17 cellular contexts compared by ENCODE assay signal in genomic region chrX:49589769-49590478, GRCh38. TPM values are rescaled to one million over a fixed set of nuclear protein-coding genes. Genes with fewer than 3 reads are reported as not detected.
DNase-seq lines count a peak whose midpoint lies in the region; ATAC-seq, FAIRE-seq and TF ChIP-seq lines count a peak whose summit lies in the region.
"Not testable (repeated sequence)": the region's sequence is repeated elsewhere in the genome, so short reads cannot be mapped to it uniquely, and the experiment has no call there.
"Had no signal": no experiment of that assay in that cellular context is flagged by ENCODE, and none has a peak within 500 bp of the region (broad histone marks: within the 10 kb centered on the region; RNA-seq: fewer than 3 reads in every experiment).

No MANE protein-coding gene starts in this region.

- H3K4me1 ChIP-seq in A549; right cardiac atrium (ENCODE audit: control insufficient read depth, insufficient read depth, low read length): not testable (repeated sequence)

- POLR2A ChIA-PET in A549 (lab: Yijun Ruan, JAX): not testable (repeated sequence)

- not testable (repeated sequence) for ATAC-seq in A549; right cardiac atrium; stimulated activated naive B cell treated with anti-CD40 and anti-IgM and Interleukin-4, amounts not matched to agents 10 μg/mL and 1 μg/mL and 100 μg/mL, for 72 hours (replicated peaks)

- H3K27ac Mint-ChIP-seq in mesothelial cell of epicardium; stimulated activated naive B cell treated with anti-CD40 and anti-IgM and Interleukin-4, amounts not matched to agents 10 μg/mL and 1 μg/mL and 100 μg/mL, for 72 hours: not testable (repeated sequence)

- CTCF ChIA-PET in A549 (lab: Yijun Ruan, JAX): not testable (repeated sequence)

- not testable (repeated sequence) for DNase-seq in A549 (ENCODE audit: low read depth in 1 of 2, low spot score in 1 of 2)
- DNase-seq in T-helper 22 cell (ENCODE audit: low read depth): peak; percentile 7
- DNase-seq in activated gamma-delta T cell treated with Interleukin-2 at 50 U/mL for 16 hours: peak; percentile 4
- peak; percentile 15 for DNase-seq in effector CD4-positive, alpha-beta T cell
- peak; percentile 23 to 79 (median 28) for DNase-seq in right cardiac atrium
- DNase-seq in mesothelial cell of epicardium (ENCODE audit: low spot score in 2 of 2, unreplicated experiment in 2 of 2): peak; percentile 50 to 55
- DNase-seq in posterior vena cava (ENCODE audit: low spot score): peak; percentile 87
- peak; percentile 5 for DNase-seq in stimulated activated naive B cell treated with anti-CD40 and anti-IgM and Interleukin-4, amounts not matched to agents 10 μg/mL and 1 μg/mL and 100 μg/mL, for 72 hours

- not testable (repeated sequence) for H3K9me3 Mint-ChIP-seq in mesothelial cell of epicardium; stimulated activated naive B cell treated with anti-CD40 and anti-IgM and Interleukin-4, amounts not matched to agents 10 μg/mL and 1 μg/mL and 100 μg/mL, for 72 hours

- not testable (repeated sequence) for H3K4me3 ChIP-seq in A549; right cardiac atrium (ENCODE audit: low read length)

- H3K4me2 ChIP-seq in A549: not testable (repeated sequence)

- peak; percentile 65 for FAIRE-seq in A549 (lab: Jason Lieb, UNC)

- not testable (repeated sequence) for H3K9me3 ChIP-seq in A549; right cardiac atrium (ENCODE audit: control insufficient read depth, low read length)

- H3K4me3 Mint-ChIP-seq in mesothelial cell of epicardium; stimulated activated naive B cell treated with anti-CD40 and anti-IgM and Interleukin-4, amounts not matched to agents 10 μg/mL and 1 μg/mL and 100 μg/mL, for 72 hours: not testable (repeated sequence)

- H3K4me1 Mint-ChIP-seq in mesothelial cell of epicardium; stimulated activated naive B cell treated with anti-CD40 and anti-IgM and Interleukin-4, amounts not matched to agents 10 μg/mL and 1 μg/mL and 100 μg/mL, for 72 hours: not testable (repeated sequence)

- H3K36me3 Mint-ChIP-seq in mesothelial cell of epicardium; stimulated activated naive B cell treated with anti-CD40 and anti-IgM and Interleukin-4, amounts not matched to agents 10 μg/mL and 1 μg/mL and 100 μg/mL, for 72 hours: not testable (repeated sequence)

- intact Hi-C loops in right cardiac atrium (cut with DNase I); posterior vena cava (cut with DNase I): not testable (repeated sequence)

- not testable (repeated sequence) for TF ChIP-seq EP300 in A549 (IDR thresholded peaks at IDR 0.05)

- TF ChIP-seq POLR2A in A549 (IDR thresholded peaks at IDR 0.05; ENCODE audit: low read length): not testable (repeated sequence)

- H3K27me3 Mint-ChIP-seq in mesothelial cell of epicardium (ENCODE audit: low read depth); stimulated activated naive B cell treated with anti-CD40 and anti-IgM and Interleukin-4, amounts not matched to agents 10 μg/mL and 1 μg/mL and 100 μg/mL, for 72 hours: not testable (repeated sequence)

- not testable (repeated sequence) for H3K27ac ChIP-seq in A549; right cardiac atrium (ENCODE audit: low read length)

- H3K27me3 ChIP-seq in right cardiac atrium (ENCODE audit: control insufficient read depth, insufficient read depth): not testable (repeated sequence)

- WGBS in A549 (ENCODE audit: missing lambda C conversion rate): 62% methylated on average over 31 of the region's 37 CpGs
- 91% methylated on average over 25 of the region's 37 CpGs for WGBS in right cardiac atrium

- not testable (repeated sequence) for TF ChIP-seq RAD21 in A549 (conservative IDR thresholded peaks at IDR 0.05 in 1 of 2, IDR thresholded peaks at IDR 0.05 in 1 of 2)

- not testable (repeated sequence) for TF ChIP-seq CTCF in A549 (IDR thresholded peaks at IDR 0.05); mesothelial cell of epicardium (IDR thresholded peaks at IDR 0.05; ENCODE audit: unreplicated experiment)

RNA-seq across cellular contexts. Expression of gene GAGE2A, which starts 0.6 kb away (rescaled TPM):
- polyA plus RNA-seq in A549 (2011; rRNA removed): not detected in 2 replicates
- not detected in 2 replicates for polyA plus RNA-seq in A549 (2012; cell fraction: cytosol; rRNA removed)
- not detected in 2 replicates for polyA plus RNA-seq in A549 (2012; cell fraction: nucleus; rRNA removed)
- not detected in 3 replicates for polyA plus RNA-seq in A549 (2017; fragmentation: RNase III; extraction: RNeasy Plus Mini Kit Qiagen cat#74134 plus additional on column Dnase treatment)
- not detected in 2 replicates for polyA minus RNA-seq in A549 (2011; rRNA and poly(A)+ RNA removed)
- total RNA-seq in right cardiac atrium: not detected
- polyA plus RNA-seq in right cardiac atrium: not detected
- total RNA-seq in mesothelial cell of epicardium: not detected in 3 replicates
- not detected for total RNA-seq in posterior vena cava
- total RNA-seq: activated naive CD8-positive, alpha-beta T cell treated with anti-CD3 and anti-CD28 coated beads for 36 hours; activated T-helper 17 cell treated with anti-CD3 and anti-CD28 coated beads, Interleukin-2, amount 50 U/mL, for 72 hours; esophagus muscularis mucosa; H4; OCI-LY7; smooth muscle cell; T-helper 1 cell treated with Interleukin-12 subunit alpha and Interleukin-12 subunit beta and Interleukin-4 antibody, amounts not matched to agents 30 ng/mL and 1 ng/mL, for 36 hours; urinary bladder had no signal
- polyA plus RNA-seq: keratinocyte, smooth muscle cell, urinary bladder had no signal

RNA-seq across cellular contexts. Expression of gene GAGE1, which starts 8.9 kb away (rescaled TPM):
- polyA plus RNA-seq in A549 (2011; rRNA removed) (not detected in 2 replicates), A549 (2017; fragmentation: RNase III; extraction: RNeasy Plus Mini Kit Qiagen cat#74134 plus additional on column Dnase treatment) (not detected in 3 replicates), right cardiac atrium (not detected)
- polyA plus RNA-seq in A549 (2012; cell fraction: cytosol; rRNA removed): 0.09 TPM in 1 of 2 replicates, not detected in the other
- polyA plus RNA-seq in A549 (2012; cell fraction: nucleus; rRNA removed): not detected in 2 replicates
- polyA minus RNA-seq in A549 (2011; rRNA and poly(A)+ RNA removed): not detected in 2 replicates
- total RNA-seq in right cardiac atrium (not detected), mesothelial cell of epicardium (not detected in 3 replicates), posterior vena cava (not detected)
- total RNA-seq: activated naive CD8-positive, alpha-beta T cell treated with anti-CD3 and anti-CD28 coated beads for 36 hours; activated T-helper 17 cell treated with anti-CD3 and anti-CD28 coated beads, Interleukin-2, amount 50 U/mL, for 72 hours; esophagus muscularis mucosa; H4; OCI-LY7; smooth muscle cell; T-helper 1 cell treated with Interleukin-12 subunit alpha and Interleukin-12 subunit beta and Interleukin-4 antibody, amounts not matched to agents 30 ng/mL and 1 ng/mL, for 36 hours; urinary bladder had no signal
- polyA plus RNA-seq: keratinocyte, smooth muscle cell, urinary bladder had no signal

RNA-seq across cellular contexts. Expression of gene GAGE12H, which starts 10.2 kb away (rescaled TPM):
- not detected in 2 replicates for polyA plus RNA-seq in A549 (2011; rRNA removed)
- not detected in 2 replicates for polyA plus RNA-seq in A549 (2012; cell fraction: cytosol; rRNA removed)
- polyA plus RNA-seq in A549 (2012; cell fraction: nucleus; rRNA removed): not detected in 2 replicates
- polyA plus RNA-seq in A549 (2017; fragmentation: RNase III; extraction: RNeasy Plus Mini Kit Qiagen cat#74134 plus additional on column Dnase treatment): not detected in 3 replicates
- polyA minus RNA-seq in A549 (2011; rRNA and poly(A)+ RNA removed): not detected in 2 replicates
- total RNA-seq in right cardiac atrium: not detected
- polyA plus RNA-seq in right cardiac atrium: not detected
- not detected in 3 replicates for total RNA-seq in mesothelial cell of epicardium
- not detected for total RNA-seq in posterior vena cava
- total RNA-seq: activated naive CD8-positive, alpha-beta T cell treated with anti-CD3 and anti-CD28 coated beads for 36 hours; activated T-helper 17 cell treated with anti-CD3 and anti-CD28 coated beads, Interleukin-2, amount 50 U/mL, for 72 hours; esophagus muscularis mucosa; H4; OCI-LY7; smooth muscle cell; T-helper 1 cell treated with Interleukin-12 subunit alpha and Interleukin-12 subunit beta and Interleukin-4 antibody, amounts not matched to agents 30 ng/mL and 1 ng/mL, for 36 hours; urinary bladder had no signal
- polyA plus RNA-seq: keratinocyte, smooth muscle cell, urinary bladder had no signal

RNA-seq across cellular contexts. Expression of gene GAGE12G, which starts 19.7 kb away (rescaled TPM):
- polyA plus RNA-seq in A549 (2011; rRNA removed) (not detected in 2 replicates), A549 (2017; fragmentation: RNase III; extraction: RNeasy Plus Mini Kit Qiagen cat#74134 plus additional on column Dnase treatment) (not detected in 3 replicates), right cardiac atrium (not detected)
- not detected in 2 replicates for polyA plus RNA-seq in A549 (2012; cell fraction: cytosol; rRNA removed)
- polyA plus RNA-seq in A549 (2012; cell fraction: nucleus; rRNA removed): not detected in 2 replicates
- not detected in 2 replicates for polyA minus RNA-seq in A549 (2011; rRNA and poly(A)+ RNA removed)
- total RNA-seq in right cardiac atrium (not detected), mesothelial cell of epicardium (not detected in 3 replicates), posterior vena cava (not detected)
- total RNA-seq: activated naive CD8-positive, alpha-beta T cell treated with anti-CD3 and anti-CD28 coated beads for 36 hours; activated T-helper 17 cell treated with anti-CD3 and anti-CD28 coated beads, Interleukin-2, amount 50 U/mL, for 72 hours; esophagus muscularis mucosa; OCI-LY7; smooth muscle cell; T-helper 1 cell treated with Interleukin-12 subunit alpha and Interleukin-12 subunit beta and Interleukin-4 antibody, amounts not matched to agents 30 ng/mL and 1 ng/mL, for 36 hours; urinary bladder had no signal
- polyA plus RNA-seq: keratinocyte, smooth muscle cell, urinary bladder had no signal

RNA-seq across cellular contexts. Expression of gene GAGE12F, which starts 29.3 kb away (rescaled TPM):
- polyA plus RNA-seq in A549 (2011; rRNA removed) (not detected in 2 replicates), A549 (2017; fragmentation: RNase III; extraction: RNeasy Plus Mini Kit Qiagen cat#74134 plus additional on column Dnase treatment) (not detected in 3 replicates), right cardiac atrium (not detected)
- not detected in 2 replicates for polyA plus RNA-seq in A549 (2012; cell fraction: cytosol; rRNA removed)
- not detected in 2 replicates for polyA plus RNA-seq in A549 (2012; cell fraction: nucleus; rRNA removed)
- polyA minus RNA-seq in A549 (2011; rRNA and poly(A)+ RNA removed): not detected in 2 replicates
- total RNA-seq in right cardiac atrium (not detected), mesothelial cell of epicardium (not detected in 3 replicates), posterior vena cava (not detected)
- total RNA-seq: activated naive CD8-positive, alpha-beta T cell treated with anti-CD3 and anti-CD28 coated beads for 36 hours; activated T-helper 17 cell treated with anti-CD3 and anti-CD28 coated beads, Interleukin-2, amount 50 U/mL, for 72 hours; esophagus muscularis mucosa; OCI-LY7; smooth muscle cell; T-helper 1 cell treated with Interleukin-12 subunit alpha and Interleukin-12 subunit beta and Interleukin-4 antibody, amounts not matched to agents 30 ng/mL and 1 ng/mL, for 36 hours; urinary bladder had no signal
- polyA plus RNA-seq: keratinocyte, smooth muscle cell, urinary bladder had no signal
